ENCODE assay signal across 17 cellular contexts in genomic region chr5:69526660-69527059, GRCh38. TPM values are rescaled to one million over a fixed set of nuclear protein-coding genes. Genes with fewer than 3 reads are reported as not detected.
DNase-seq lines count a peak whose midpoint lies in the region; ATAC-seq and TF ChIP-seq lines count a peak whose summit lies in the region.
"Had no signal": no experiment of that assay in that cellular context is flagged by ENCODE, and none has a peak within 500 bp of the region (broad histone marks: within the 10 kb centered on the region; RNA-seq: fewer than 3 reads in every experiment).

No MANE protein-coding gene starts in this region.

- 85 to 95% methylated on average over 9 of the region's 9 CpGs for WGBS in testis, 2 donors
- 92 to 93% (median 92%) methylated on average over 9 of the region's 9 CpGs for WGBS in psoas muscle, 3 donors

- peaks cover 37% of the 10 kb centered on the region for H3F3A ChIP-seq in PC-9 (ENCODE audit: insufficient read depth, low read depth)

- H3K4me1 Mint-ChIP-seq in Caco-2 (ENCODE audit: low read depth, unreplicated experiment) = peaks cover 51% of the 10 kb centered on the region
- peaks cover 36% of the 10 kb centered on the region for H3K4me1 Mint-ChIP-seq in progenitor cell of endocrine pancreas (ENCODE audit: low read depth)
- H3K4me1 Mint-ChIP-seq: B cell; CD4-positive, CD25-positive, alpha-beta regulatory T cell had no signal

- no peaks in the 10 kb centered on the region for H3K27me3 ChIP-seq in Caco-2 (replicated peaks; ENCODE audit: control insufficient read depth, insufficient read depth, low read length)
- no peaks in the 10 kb centered on the region for H3K27me3 ChIP-seq in PC-9 (ENCODE audit: insufficient read depth, low read depth)
- no peaks in the 10 kb centered on the region for H3K27me3 ChIP-seq in testis
- H3K27me3 ChIP-seq in psoas muscle (ENCODE audit: insufficient read depth in 3 of 3, low read length in 2 of 3) = no peaks in the 10 kb centered on the region
- H3K27me3 ChIP-seq: BLaER1 had no signal

- H3K4me3 Mint-ChIP-seq in Caco-2 (ENCODE audit: unreplicated experiment) (no peak overlapping the region), progenitor cell of endocrine pancreas (ENCODE audit: low read depth) (no peak overlapping the region)
- H3K4me3 Mint-ChIP-seq: B cell; CD4-positive, CD25-positive, alpha-beta regulatory T cell; CD8-positive, alpha-beta T cell had no signal

- no peak for ATAC-seq in HG02678 (IDR thresholded peaks at IDR 0.05; ENCODE audit: unreplicated experiment)
- no peak for ATAC-seq in psoas muscle
- ATAC-seq: CD8-positive, alpha-beta T cell had no signal

- H3K36me3 ChIP-seq in Caco-2 (ENCODE audit: control insufficient read depth, insufficient read depth, low read length) (peaks cover 7% of the 10 kb centered on the region), PC-9 (ENCODE audit: low read depth) (peaks cover 24% of the 10 kb centered on the region; the same call in 1 of the 2 replicates), testis (ENCODE audit: low read depth, missing control alignments) (no peaks in the 10 kb centered on the region), psoas muscle (ENCODE audit: insufficient read depth in 1 of 2, low read depth in 1 of 2) (no peaks in the 10 kb centered on the region)
- H3K36me3 ChIP-seq: BLaER1, HAP-1 had no signal

- BruUV-seq in Caco-2 (replicated peaks; lab: Mats Ljungman, UMichigan) (no TSS peak), PC-9 (replicated peaks; lab: Mats Ljungman, UMichigan) (no TSS peak)

- H3K4me1 ChIP-seq in Caco-2 = peaks cover 64% of the 10 kb centered on the region
- H3K4me1 ChIP-seq in PC-9 (replicated peaks; ENCODE audit: insufficient read depth) = peaks cover 73% of the 10 kb centered on the region
- no peaks in the 10 kb centered on the region for H3K4me1 ChIP-seq in testis
- no peaks in the 10 kb centered on the region for H3K4me1 ChIP-seq in psoas muscle
- H3K4me1 ChIP-seq: BLaER1 had no signal

- TF ChIP-seq CTCF in Caco-2 (IDR thresholded peaks at IDR 0.05; ENCODE audit: insufficient read depth in 1 of 2, low read depth in 1 of 2, low read length in 1 of 2, severe bottlenecking in 1 of 2, unreplicated experiment in 1 of 2) = no peak
- no peak for TF ChIP-seq CTCF in PC-9 (conservative IDR thresholded peaks at IDR 0.05)
- TF ChIP-seq CTCF in progenitor cell of endocrine pancreas (IDR thresholded peaks at IDR 0.05; ENCODE audit: unreplicated experiment) = no peak
- no peak for TF ChIP-seq CTCF in testis (IDR thresholded peaks at IDR 0.05)
- TF ChIP-seq CTCF in psoas muscle (IDR thresholded peaks at IDR 0.05) = no peak

- POLR2A ChIA-PET in Caco-2 (lab: Charles Lee) = no interaction called here
- POLR2A ChIA-PET in PC-9 (lab: Charles Lee; ENCODE audit: unreplicated experiment) = interaction anchor here (1.2 kb wide), 1 partner anchor 9 kb away, joined by 15 read pairs; no protein-coding TSS in a partner anchor

- H3K27ac Mint-ChIP-seq in Caco-2 (ENCODE audit: unreplicated experiment) = peak overlapping the region; percentile 39
- H3K27ac Mint-ChIP-seq in progenitor cell of endocrine pancreas = peak overlapping the region; percentile 26
- H3K27ac Mint-ChIP-seq: B cell; CD4-positive, CD25-positive, alpha-beta regulatory T cell; CD8-positive, alpha-beta T cell had no signal

- H3K4me3 ChIP-seq in Caco-2 (ENCODE audit: low read depth, low read length) (no peak overlapping the region), PC-9 (no peak overlapping the region), testis (no peak overlapping the region), psoas muscle (no peak overlapping the region)
- H3K4me3 ChIP-seq: BLaER1, HAP-1 had no signal

- H3K27me3 Mint-ChIP-seq in Caco-2 (ENCODE audit: insufficient read depth, unreplicated experiment) = no peaks in the 10 kb centered on the region
- no peaks in the 10 kb centered on the region for H3K27me3 Mint-ChIP-seq in progenitor cell of endocrine pancreas

- H3K79me2 ChIP-seq in PC-9 (ENCODE audit: low read depth) = peaks cover 93% of the 10 kb centered on the region

- H3K9me3 Mint-ChIP-seq in Caco-2 (ENCODE audit: unreplicated experiment) (no peaks in the 10 kb centered on the region), progenitor cell of endocrine pancreas (ENCODE audit: low read depth) (no peaks in the 10 kb centered on the region)
- H3K9me3 Mint-ChIP-seq: CD8-positive, alpha-beta T cell had no signal

- DNase-seq in Caco-2 = no peak
- no peak for DNase-seq in PC-9
- DNase-seq in progenitor cell of endocrine pancreas (ENCODE audit: low spot score, unreplicated experiment) = no peak
- DNase-seq in testis = no peak
- DNase-seq in psoas muscle = no peak
- DNase-seq: CD4-positive, CD25-positive, alpha-beta regulatory T cell; CD8-positive, alpha-beta T cell; DMS 273 treated with DMSO at 0.1 percent for 48 hours; DMS79; EL; GDM1; GOT3 had no signal

- H3K9me3 ChIP-seq in Caco-2 = no peaks in the 10 kb centered on the region
- no peaks in the 10 kb centered on the region for H3K9me3 ChIP-seq in PC-9 (ENCODE audit: insufficient read depth, low read depth)
- no peaks in the 10 kb centered on the region for H3K9me3 ChIP-seq in testis
- H3K9me3 ChIP-seq in psoas muscle = no peaks in the 10 kb centered on the region
- H3K9me3 ChIP-seq: BLaER1, HAP-1 had no signal

- intact Hi-C loops in Caco-2 (cut with micrococcal nuclease; ENCODE audit: unreplicated experiment) = no loop called here
- intact Hi-C loops in PC-9 (cut with micrococcal nuclease; ENCODE audit: unreplicated experiment) = no loop called here
- intact Hi-C loops in testis (cut with DNase I; ENCODE audit: low total_unique reads) = no loop called here
- intact Hi-C loops in psoas muscle (cut with DNase I) = no loop called here

- no peak overlapping the region; the same call in 1 of the 2 replicates for H3K4me2 ChIP-seq in PC-9
- H3K4me2 ChIP-seq: BLaER1 had no signal

- H3K9me2 ChIP-seq in PC-9 (ENCODE audit: insufficient read depth) = no peaks in the 10 kb centered on the region; the same call in 1 of the 2 replicates

- no peak overlapping the region for H2AFZ ChIP-seq in PC-9

- CTCF ChIA-PET in Caco-2 (lab: Charles Lee) = no interaction called here
- CTCF ChIA-PET in PC-9 (lab: Charles Lee) = no interaction called here

- H3K27ac ChIP-seq in PC-9 (peak overlapping the region; percentile 78), testis (no peak overlapping the region), psoas muscle (no peak overlapping the region)
- H3K27ac ChIP-seq: BLaER1, C4-2B had no signal

- TF ChIP-seq POLR2A in testis (IDR thresholded peaks at IDR 0.05) = no peak

- H4K20me1 ChIP-seq in PC-9 (ENCODE audit: insufficient read depth) = no peaks in the 10 kb centered on the region; the same call in 1 of the 2 replicates
- H4K20me1 ChIP-seq: BLaER1 had no signal

- H3K36me3 Mint-ChIP-seq in Caco-2 (ENCODE audit: insufficient read depth, unreplicated experiment) = peaks cover 84% of the 10 kb centered on the region
- peaks cover 24% of the 10 kb centered on the region for H3K36me3 Mint-ChIP-seq in progenitor cell of endocrine pancreas (ENCODE audit: insufficient read depth)
- H3K36me3 Mint-ChIP-seq: CD4-positive, CD25-positive, alpha-beta regulatory T cell; CD8-positive, alpha-beta T cell had no signal

RNA-seq across cellular contexts. Expression of gene GTF2H2C, which starts 33.3 kb away (rescaled TPM):
- 44.8 and 52.9 TPM in 2 replicates for total RNA-seq in Caco-2 (2022)
- total RNA-seq in PC-9 (2021) = 16.9 and 24.7 TPM in 2 replicates
- 52.6 and 64.1 TPM in 2 replicates for total RNA-seq in progenitor cell of endocrine pancreas
- total RNA-seq in testis = 10 to 100 TPM; 30.6 to 30.9 TPM
- polyA plus RNA-seq in testis (ENCODE audit: insufficient read depth, low read depth, low replicate concordance) = 28.2 TPM
- total RNA-seq in psoas muscle = 10 to 100 TPM; 12.5 to 15.9 (median 14.9) TPM
- 10 to 100 TPM in 2 of 3 donors, 1 to 10 TPM in 1; 8.0 to 20.2 (median 18.0) TPM for polyA plus RNA-seq in psoas muscle

RNA-seq across cellular contexts. Expression of gene OCLN, which starts 34.1 kb away (rescaled TPM):
- total RNA-seq in Caco-2 (2022) (174 and 184 TPM in 2 replicates), PC-9 (2021) (66.5 and 77.4 TPM in 2 replicates), progenitor cell of endocrine pancreas (131 and 143 TPM in 2 replicates), testis (10 to 100 TPM; 14.9 to 16.0 TPM), psoas muscle (under 1 TPM; 0.17 to 0.58 (median 0.33) TPM)
- polyA plus RNA-seq in testis (ENCODE audit: insufficient read depth, low read depth, low replicate concordance) (9.2 TPM), psoas muscle (under 1 TPM; 0.06 to 0.44 (median 0.14) TPM)

Comparison
In these comparisons a context has a peak if more than half of its experiments do, and no peak if none do; other contexts are left out.
1. RNA of gene OCLN, which starts 34.1 kb away (total RNA-seq): 174 to 184 TPM in Caco-2, 131 to 143 TPM in progenitor cell of endocrine pancreas, 66.5 to 77.4 TPM in PC-9 and 14.9 to 16.0 TPM in testis; 0.17 to 0.58 TPM in psoas muscle; every median in the first group is over 10 times any median in the second.